In genomic region chr3:187327827-187328226, GRCh38 we compare ENCODE assay signal across 17 cellular contexts. TPM values are rescaled to one million over a fixed set of nuclear protein-coding genes. Genes with fewer than 3 reads are reported as not detected.
"Had no signal": no experiment of that assay in that cellular context is flagged by ENCODE, and none has a peak within 500 bp of the region (broad histone marks: within the 10 kb centered on the region; RNA-seq: fewer than 3 reads in every experiment).

No MANE protein-coding gene starts in this region.

- H3K9me3 ChIP-seq: body of pancreas, pancreas, right lobe of liver, tibial nerve, vagina had no signal

- ATAC-seq: activated CD8-positive, alpha-beta memory T cell treated with anti-CD3 and anti-CD28 coated beads, Interleukin-2, amount 10 ng/mL, durations not matched to agents 7 days and 5 days; body of pancreas; natural killer cell; pancreas; right lobe of liver; WTC11 had no signal

- H3K27ac ChIP-seq: body of pancreas, pancreas, right lobe of liver, tibial nerve, vagina had no signal

- H3K4me3 ChIP-seq: body of pancreas, pancreas, right lobe of liver, tibial nerve, vagina had no signal

- DNase-seq: activated CD4-positive, alpha-beta memory T cell treated with anti-CD3 and anti-CD28 coated beads, Interleukin-2, amount 10 ng/mL, durations not matched to agents 7 days and 5 days; activated CD4-positive, alpha-beta T cell treated with anti-CD3 and anti-CD28 coated beads for 4 hours; activated CD8-positive, alpha-beta memory T cell treated with anti-CD3 and anti-CD28 coated beads, Interleukin-2, amount 10 ng/mL, durations not matched to agents 7 days and 5 days; activated naive CD4-positive, alpha-beta T cell treated with Interleukin-2 at 50 U/mL for 16 hours; body of pancreas; dermis blood vessel endothelial cell; foreskin fibroblast; mesendoderm; natural killer cell; pancreas; right lobe of liver; small intestine; stimulated activated CD4-positive, alpha-beta T cell treated with anti-CD3 and anti-CD28 coated beads, Interleukin-15, amount 100 ng/mL, for 24 hours; stimulated activated CD4-positive, alpha-beta T cell treated with anti-CD3 and anti-CD28 coated beads, Interleukin-2, amount 100 ng/mL, for 48 hours had no signal

- H3K4me1 ChIP-seq: body of pancreas, pancreas, right lobe of liver, tibial nerve, vagina had no signal

- H3K27me3 ChIP-seq: body of pancreas, pancreas, right lobe of liver, tibial nerve, vagina had no signal

- H3K36me3 ChIP-seq: pancreas, right lobe of liver, tibial nerve, vagina had no signal

RNA-seq across cellular contexts. Expression of gene MASP1, which starts 36.3 kb away (rescaled TPM):
- total RNA-seq: activated CD4-positive, alpha-beta memory T cell treated with anti-CD3 and anti-CD28 coated beads, Interleukin-2, amount 10 ng/mL, durations not matched to agents 7 days and 5 days; activated CD8-positive, alpha-beta memory T cell treated with anti-CD3 and anti-CD28 coated beads, Interleukin-2, amount 10 ng/mL, durations not matched to agents 7 days and 5 days; natural killer cell had no signal

RNA-seq across cellular contexts. Expression of gene RTP4, which starts 40.4 kb away (rescaled TPM):
- total RNA-seq: WTC11 had no signal
